ENCODE assay signal across 1 cellular context in the genomic region with DNA sequence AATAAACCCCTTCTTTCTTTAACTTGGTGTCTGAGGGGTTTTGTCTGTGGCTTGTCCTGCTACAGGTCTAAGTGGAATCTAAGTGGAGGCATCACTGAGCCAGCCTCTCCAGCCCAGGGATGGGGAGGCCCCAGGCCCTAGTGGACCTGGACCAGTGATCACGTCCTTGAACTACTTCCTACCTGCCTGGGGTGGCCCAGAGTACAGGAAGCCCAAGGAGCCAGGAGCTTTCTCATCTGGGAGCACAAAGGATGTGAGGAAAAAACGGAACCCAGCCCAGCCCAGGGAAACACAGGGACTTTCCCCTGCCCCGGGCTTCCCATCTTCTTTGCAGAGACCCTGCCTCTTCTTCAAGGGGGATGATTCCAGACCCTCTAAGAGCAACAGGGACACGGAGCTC.
TF ChIP-seq lines count a peak whose summit lies in the region.

No MANE protein-coding gene starts in this region.

TF ChIP-seq in GM12878, 131 proteins besides CTCF, POLR2A, EP300 and RAD21:
- TF ChIP-seq MYB (IDR thresholded peaks at IDR 0.05; ENCODE audit: borderline replicate concordance, low read depth, low read length) (no peak), CREM (IDR thresholded peaks at IDR 0.05; ENCODE audit: low read depth) (no peak), BCL11A (IDR thresholded peaks at IDR 0.05; ENCODE audit: low read depth, low read length) (no peak), BACH1 (IDR thresholded peaks at IDR 0.05; ENCODE audit: borderline replicate concordance) (no peak), JUND (IDR thresholded peaks at IDR 0.05; ENCODE audit: low read depth, low read length) (no peak), YY1 (IDR thresholded peaks at IDR 0.05; ENCODE audit: low read depth, low read length) (no peak), CBFB (IDR thresholded peaks at IDR 0.05; ENCODE audit: low read depth) (no peak), MXI1 (IDR thresholded peaks at IDR 0.05; ENCODE audit: low read depth, low read length) (no peak), NRF1 (conservative IDR thresholded peaks at IDR 0.05; ENCODE audit: low read depth, low read length) (no peak)
- TF ChIP-seq, protein P1, sequence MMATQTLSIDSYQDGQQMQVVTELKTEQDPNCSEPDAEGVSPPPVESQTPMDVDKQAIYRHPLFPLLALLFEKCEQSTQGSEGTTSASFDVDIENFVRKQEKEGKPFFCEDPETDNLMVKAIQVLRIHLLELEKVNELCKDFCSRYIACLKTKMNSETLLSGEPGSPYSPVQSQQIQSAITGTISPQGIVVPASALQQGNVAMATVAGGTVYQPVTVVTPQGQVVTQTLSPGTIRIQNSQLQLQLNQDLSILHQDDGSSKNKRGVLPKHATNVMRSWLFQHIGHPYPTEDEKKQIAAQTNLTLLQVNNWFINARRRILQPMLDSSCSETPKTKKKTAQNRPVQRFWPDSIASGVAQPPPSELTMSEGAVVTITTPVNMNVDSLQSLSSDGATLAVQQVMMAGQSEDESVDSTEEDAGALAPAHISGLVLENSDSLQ (IDR thresholded peaks at IDR 0.05): no peak
- TF ChIP-seq, protein P2, sequence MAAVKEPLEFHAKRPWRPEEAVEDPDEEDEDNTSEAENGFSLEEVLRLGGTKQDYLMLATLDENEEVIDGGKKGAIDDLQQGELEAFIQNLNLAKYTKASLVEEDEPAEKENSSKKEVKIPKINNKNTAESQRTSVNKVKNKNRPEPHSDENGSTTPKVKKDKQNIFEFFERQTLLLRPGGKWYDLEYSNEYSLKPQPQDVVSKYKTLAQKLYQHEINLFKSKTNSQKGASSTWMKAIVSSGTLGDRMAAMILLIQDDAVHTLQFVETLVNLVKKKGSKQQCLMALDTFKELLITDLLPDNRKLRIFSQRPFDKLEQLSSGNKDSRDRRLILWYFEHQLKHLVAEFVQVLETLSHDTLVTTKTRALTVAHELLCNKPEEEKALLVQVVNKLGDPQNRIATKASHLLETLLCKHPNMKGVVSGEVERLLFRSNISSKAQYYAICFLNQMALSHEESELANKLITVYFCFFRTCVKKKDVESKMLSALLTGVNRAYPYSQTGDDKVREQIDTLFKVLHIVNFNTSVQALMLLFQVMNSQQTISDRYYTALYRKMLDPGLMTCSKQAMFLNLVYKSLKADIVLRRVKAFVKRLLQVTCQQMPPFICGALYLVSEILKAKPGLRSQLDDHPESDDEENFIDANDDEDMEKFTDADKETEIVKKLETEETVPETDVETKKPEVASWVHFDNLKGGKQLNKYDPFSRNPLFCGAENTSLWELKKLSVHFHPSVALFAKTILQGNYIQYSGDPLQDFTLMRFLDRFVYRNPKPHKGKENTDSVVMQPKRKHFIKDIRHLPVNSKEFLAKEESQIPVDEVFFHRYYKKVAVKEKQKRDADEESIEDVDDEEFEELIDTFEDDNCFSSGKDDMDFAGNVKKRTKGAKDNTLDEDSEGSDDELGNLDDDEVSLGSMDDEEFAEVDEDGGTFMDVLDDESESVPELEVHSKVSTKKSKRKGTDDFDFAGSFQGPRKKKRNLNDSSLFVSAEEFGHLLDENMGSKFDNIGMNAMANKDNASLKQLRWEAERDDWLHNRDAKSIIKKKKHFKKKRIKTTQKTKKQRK (IDR thresholded peaks at IDR 0.05; ENCODE audit: low read depth, low read length): no peak
- TF ChIP-seq, protein P3, sequence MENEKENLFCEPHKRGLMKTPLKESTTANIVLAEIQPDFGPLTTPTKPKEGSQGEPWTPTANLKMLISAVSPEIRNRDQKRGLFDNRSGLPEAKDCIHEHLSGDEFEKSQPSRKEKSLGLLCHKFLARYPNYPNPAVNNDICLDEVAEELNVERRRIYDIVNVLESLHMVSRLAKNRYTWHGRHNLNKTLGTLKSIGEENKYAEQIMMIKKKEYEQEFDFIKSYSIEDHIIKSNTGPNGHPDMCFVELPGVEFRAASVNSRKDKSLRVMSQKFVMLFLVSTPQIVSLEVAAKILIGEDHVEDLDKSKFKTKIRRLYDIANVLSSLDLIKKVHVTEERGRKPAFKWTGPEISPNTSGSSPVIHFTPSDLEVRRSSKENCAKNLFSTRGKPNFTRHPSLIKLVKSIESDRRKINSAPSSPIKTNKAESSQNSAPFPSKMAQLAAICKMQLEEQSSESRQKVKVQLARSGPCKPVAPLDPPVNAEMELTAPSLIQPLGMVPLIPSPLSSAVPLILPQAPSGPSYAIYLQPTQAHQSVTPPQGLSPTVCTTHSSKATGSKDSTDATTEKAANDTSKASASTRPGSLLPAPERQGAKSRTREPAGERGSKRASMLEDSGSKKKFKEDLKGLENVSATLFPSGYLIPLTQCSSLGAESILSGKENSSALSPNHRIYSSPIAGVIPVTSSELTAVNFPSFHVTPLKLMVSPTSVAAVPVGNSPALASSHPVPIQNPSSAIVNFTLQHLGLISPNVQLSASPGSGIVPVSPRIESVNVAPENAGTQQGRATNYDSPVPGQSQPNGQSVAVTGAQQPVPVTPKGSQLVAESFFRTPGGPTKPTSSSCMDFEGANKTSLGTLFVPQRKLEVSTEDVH (IDR thresholded peaks at IDR 0.05; ENCODE audit: low read depth, partially characterized antibody): no peak
- TF ChIP-seq, protein P4, sequence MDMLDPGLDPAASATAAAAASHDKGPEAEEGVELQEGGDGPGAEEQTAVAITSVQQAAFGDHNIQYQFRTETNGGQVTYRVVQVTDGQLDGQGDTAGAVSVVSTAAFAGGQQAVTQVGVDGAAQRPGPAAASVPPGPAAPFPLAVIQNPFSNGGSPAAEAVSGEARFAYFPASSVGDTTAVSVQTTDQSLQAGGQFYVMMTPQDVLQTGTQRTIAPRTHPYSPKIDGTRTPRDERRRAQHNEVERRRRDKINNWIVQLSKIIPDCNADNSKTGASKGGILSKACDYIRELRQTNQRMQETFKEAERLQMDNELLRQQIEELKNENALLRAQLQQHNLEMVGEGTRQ (IDR thresholded peaks at IDR 0.05; ENCODE audit: borderline replicate concordance, low read depth, low read length): no peak
TF ChIP-seq in GM12878: peak in this region for 0.
